Comparison of ENCODE assay signal across 21 cellular contexts in genomic region chr5:65907138-65907537, GRCh38. TPM values are rescaled to one million over a fixed set of nuclear protein-coding genes. Genes with fewer than 3 reads are reported as not detected.
A peak's percentile ranks its signal among the peaks of the same experiment; 100 is the strongest.
DNase-seq lines count a peak whose midpoint lies in the region; ATAC-seq and TF ChIP-seq lines count a peak whose summit lies in the region.
"Had no signal": no experiment of that assay in that cellular context is flagged by ENCODE, and none has a peak within 500 bp of the region (broad histone marks: within the 10 kb centered on the region; RNA-seq: fewer than 3 reads in every experiment).

No MANE protein-coding gene starts in this region.

- H3K36me3 ChIP-seq in BLaER1: no peaks in the 10 kb centered on the region
- H3K36me3 ChIP-seq: right lobe of liver had no signal

- H3K27ac ChIP-seq in BLaER1: no peak overlapping the region
- H3K27ac ChIP-seq: right lobe of liver, testis had no signal

- H3K4me3 ChIP-seq in BLaER1: no peak overlapping the region
- H3K4me3 ChIP-seq in astrocyte of the cerebellum (ENCODE audit: low read depth, low read length): no peak overlapping the region
- H3K4me3 ChIP-seq: right lobe of liver, testis had no signal

- H4K20me1 ChIP-seq in BLaER1: no peaks in the 10 kb centered on the region

- DNase-seq in NCI-H226: peak; percentile 59
- DNase-seq in astrocyte of the cerebellum (ENCODE audit: low read depth): peak; percentile 64
- DNase-seq in iris pigment epithelial cell (ENCODE audit: low read depth): peak; percentile 33
- DNase-seq in iPS-NIHi11 (ENCODE audit: low spot score): no peak
- no peak for DNase-seq in mucosa of gallbladder (ENCODE audit: low spot score)
- DNase-seq: activated CD4-positive, CD25-positive, alpha-beta regulatory T cell treated with anti-CD3 and anti-CD28 coated beads, Interleukin-2, amount 50 U/mL, for 72 hours; activated naive CD8-positive, alpha-beta T cell treated with anti-CD3 and anti-CD28 coated beads for 36 hours; Caco-2; effector CD4-positive, alpha-beta T cell; islet precursor cell; naive B cell; NCI-H1417; NCI-H2171; right lobe of liver; SK-N-SH; T1000; testis had no signal

- ATAC-seq in HG03442 (IDR thresholded peaks at IDR 0.05; ENCODE audit: unreplicated experiment) (no peak), HG03378 (IDR thresholded peaks at IDR 0.05; ENCODE audit: unreplicated experiment) (no peak)
- ATAC-seq: stimulated activated effector memory CD8-positive, alpha-beta T cell treated with anti-CD3 and anti-CD28 coated beads, Interleukin-12 subunit alpha, Interleukin-12 subunit beta, amount 100 ng/mL, for 72 hours had no signal

- H3K9me3 ChIP-seq in BLaER1: no peaks in the 10 kb centered on the region
- H3K9me3 ChIP-seq: Caco-2, right lobe of liver, SK-N-SH, testis had no signal

- in situ Hi-C loops in astrocyte of the cerebellum (cut with HindIII; ENCODE audit: low sequenced_read_pairs): no loop called here

- H3K27me3 ChIP-seq in BLaER1: no peaks in the 10 kb centered on the region
- H3K27me3 ChIP-seq: right lobe of liver, testis had no signal

- 0 out of 2 replicates have a peak overlapping the region, but pooled peaks have one; percentile 3 for H3K4me2 ChIP-seq in BLaER1
- H3K4me2 ChIP-seq: SK-N-SH had no signal

- peaks cover 12% of the 10 kb centered on the region for H3K4me1 ChIP-seq in BLaER1
- H3K4me1 ChIP-seq: Caco-2, right lobe of liver, testis had no signal

- no peak for TF ChIP-seq CTCF in astrocyte of the cerebellum (IDR thresholded peaks at IDR 0.05; ENCODE audit: low read depth, low read length, missing control alignments)

- no peak overlapping the region for H3K9ac ChIP-seq in BLaER1
- H3K9ac ChIP-seq: SK-N-SH had no signal

RNA-seq across cellular contexts. Expression of gene ERBIN, which starts 19.2 kb away (rescaled TPM):
- total RNA-seq in mucosa of gallbladder: 84.0 TPM

Comparison
In these comparisons a context has a peak if more than half of its experiments do, and no peak if none do; other contexts are left out.
1. DNase-seq: peak in NCI-H226 (single experiment), astrocyte of the cerebellum (single experiment) and iris pigment epithelial cell (single experiment); none in iPS-NIHi11 (single experiment) and mucosa of gallbladder (single experiment).